1 cellular context compared by ENCODE assay signal in the genomic region with DNA sequence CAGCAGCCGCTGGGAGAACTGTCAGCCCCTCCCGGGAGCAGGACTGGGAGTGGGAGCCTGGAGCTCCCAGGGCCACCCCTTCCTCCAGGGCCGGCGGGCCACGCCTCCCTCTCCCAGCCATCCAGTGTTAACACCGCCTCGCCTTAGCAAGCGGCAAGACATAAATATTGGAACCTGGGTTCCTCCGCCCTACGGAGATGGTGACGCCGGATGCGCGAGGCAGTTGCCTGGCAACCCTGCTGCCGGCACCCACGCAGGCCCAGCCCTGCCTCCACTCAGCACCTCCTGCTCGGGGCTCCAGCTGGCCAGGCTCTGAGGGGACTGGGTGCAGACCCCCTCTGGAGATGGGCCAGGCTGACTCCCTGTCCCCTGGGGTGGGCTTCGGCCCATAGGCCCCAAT.
A peak's percentile ranks its signal among the peaks of the same experiment; 100 is the strongest.
TF ChIP-seq lines count a peak whose summit lies in the region.

No MANE protein-coding gene starts in this region.

TF ChIP-seq in K562, 482 proteins besides CTCF, POLR2A, EP300 and RAD21 (continued from another document):
- no peak for TF ChIP-seq BRCA1 (IDR thresholded peaks at IDR 0.05)
- TF ChIP-seq BRCA1 (CRISPR knock-in tag; IDR thresholded peaks at IDR 0.05): no peak
- TF ChIP-seq RCOR1 (IDR thresholded peaks at IDR 0.05; ENCODE audit: borderline replicate concordance in 1 of 2, low read depth in 2 of 2, low read length in 2 of 2): 0 out of 4 replicates have a peak, but pooled peaks of 1 of the 2 experiments have one; percentile 14
- TF ChIP-seq MBD2 (IDR thresholded peaks at IDR 0.05; ENCODE audit: borderline replicate concordance, low read depth): no peak
- TF ChIP-seq, protein P1, sequence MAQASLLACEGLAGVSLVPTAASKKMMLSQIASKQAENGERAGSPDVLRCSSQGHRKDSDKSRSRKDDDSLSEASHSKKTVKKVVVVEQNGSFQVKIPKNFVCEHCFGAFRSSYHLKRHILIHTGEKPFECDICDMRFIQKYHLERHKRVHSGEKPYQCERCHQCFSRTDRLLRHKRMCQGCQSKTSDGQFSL (CRISPR knock-in tag; IDR thresholded peaks at IDR 0.05): no peak
- TF ChIP-seq, protein P1 (tag; IDR thresholded peaks at IDR 0.05): no peak
- no peak for TF ChIP-seq XRCC5 (IDR thresholded peaks at IDR 0.05; ENCODE audit: low read depth, low read length)
- TF ChIP-seq, protein P2, sequence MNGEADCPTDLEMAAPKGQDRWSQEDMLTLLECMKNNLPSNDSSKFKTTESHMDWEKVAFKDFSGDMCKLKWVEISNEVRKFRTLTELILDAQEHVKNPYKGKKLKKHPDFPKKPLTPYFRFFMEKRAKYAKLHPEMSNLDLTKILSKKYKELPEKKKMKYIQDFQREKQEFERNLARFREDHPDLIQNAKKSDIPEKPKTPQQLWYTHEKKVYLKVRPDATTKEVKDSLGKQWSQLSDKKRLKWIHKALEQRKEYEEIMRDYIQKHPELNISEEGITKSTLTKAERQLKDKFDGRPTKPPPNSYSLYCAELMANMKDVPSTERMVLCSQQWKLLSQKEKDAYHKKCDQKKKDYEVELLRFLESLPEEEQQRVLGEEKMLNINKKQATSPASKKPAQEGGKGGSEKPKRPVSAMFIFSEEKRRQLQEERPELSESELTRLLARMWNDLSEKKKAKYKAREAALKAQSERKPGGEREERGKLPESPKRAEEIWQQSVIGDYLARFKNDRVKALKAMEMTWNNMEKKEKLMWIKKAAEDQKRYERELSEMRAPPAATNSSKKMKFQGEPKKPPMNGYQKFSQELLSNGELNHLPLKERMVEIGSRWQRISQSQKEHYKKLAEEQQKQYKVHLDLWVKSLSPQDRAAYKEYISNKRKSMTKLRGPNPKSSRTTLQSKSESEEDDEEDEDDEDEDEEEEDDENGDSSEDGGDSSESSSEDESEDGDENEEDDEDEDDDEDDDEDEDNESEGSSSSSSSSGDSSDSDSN (IDR thresholded peaks at IDR 0.05; ENCODE audit: borderline replicate concordance in 1 of 2, low read depth in 2 of 2, low read length in 2 of 2): no peak
- no peak for TF ChIP-seq RNF2 (IDR thresholded peaks at IDR 0.05)
- no peak for TF ChIP-seq PURB (CRISPR knock-in tag; IDR thresholded peaks at IDR 0.05; ENCODE audit: low read depth)
- peak; percentile 73 for TF ChIP-seq EGR1 (conservative IDR thresholded peaks at IDR 0.05)
- no peak for TF ChIP-seq FOXA3 (CRISPR knock-in tag; conservative IDR thresholded peaks at IDR 0.05 in 1 of 2, IDR thresholded peaks at IDR 0.05 in 1 of 2)
- TF ChIP-seq MEIS2 (IDR thresholded peaks at IDR 0.05; ENCODE audit: partially characterized antibody): no peak
- TF ChIP-seq RFX1 (IDR thresholded peaks at IDR 0.05): peak; percentile 78
- TF ChIP-seq ELK3 (CRISPR knock-in tag; IDR thresholded peaks at IDR 0.05): no peak
- no peak for TF ChIP-seq ZNF511 (CRISPR knock-in tag; IDR thresholded peaks at IDR 0.05)
- no peak for TF ChIP-seq NFE2L1 (tag; IDR thresholded peaks at IDR 0.05; ENCODE audit: borderline replicate concordance, low read depth)
- TF ChIP-seq ZNF75A (CRISPR knock-in tag; IDR thresholded peaks at IDR 0.05): no peak
- no peak for TF ChIP-seq OTX1 (CRISPR knock-in tag; IDR thresholded peaks at IDR 0.05)
- TF ChIP-seq NRF1 (conservative IDR thresholded peaks at IDR 0.05 in 1 of 2, IDR thresholded peaks at IDR 0.05 in 1 of 2): peak in 1 of 2 experiments; percentile 51; a peak in 2 of 4 replicates
- TF ChIP-seq CEBPB (tag; IDR thresholded peaks at IDR 0.05): no peak
- TF ChIP-seq HNRNPLL (IDR thresholded peaks at IDR 0.05; ENCODE audit: low read depth, low read length, poor library complexity, severe bottlenecking): peak; percentile 17
- no peak for TF ChIP-seq ZBTB7A (IDR thresholded peaks at IDR 0.05; ENCODE audit: borderline replicate concordance, control insufficient read depth, low read depth, low read length)
- TF ChIP-seq GATA2 (CRISPR knock-in tag; IDR thresholded peaks at IDR 0.05): no peak
- no peak for TF ChIP-seq HEY1 (CRISPR knock-in tag; IDR thresholded peaks at IDR 0.05; ENCODE audit: borderline replicate concordance)
- no peak for TF ChIP-seq DMBX1 (CRISPR knock-in tag; IDR thresholded peaks at IDR 0.05; ENCODE audit: borderline replicate concordance)
- no peak for TF ChIP-seq ZNF217 (CRISPR knock-in tag; IDR thresholded peaks at IDR 0.05)
- no peak for TF ChIP-seq NCOR1 (IDR thresholded peaks at IDR 0.05)
- TF ChIP-seq, protein P3, sequence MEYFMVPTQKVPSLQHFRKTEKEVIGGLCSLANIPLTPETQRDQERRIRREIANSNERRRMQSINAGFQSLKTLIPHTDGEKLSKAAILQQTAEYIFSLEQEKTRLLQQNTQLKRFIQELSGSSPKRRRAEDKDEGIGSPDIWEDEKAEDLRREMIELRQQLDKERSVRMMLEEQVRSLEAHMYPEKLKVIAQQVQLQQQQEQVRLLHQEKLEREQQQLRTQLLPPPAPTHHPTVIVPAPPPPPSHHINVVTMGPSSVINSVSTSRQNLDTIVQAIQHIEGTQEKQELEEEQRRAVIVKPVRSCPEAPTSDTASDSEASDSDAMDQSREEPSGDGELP (CRISPR knock-in tag; IDR thresholded peaks at IDR 0.05; ENCODE audit: borderline replicate concordance): peak; percentile 37; the same call in 1 of the 2 replicates
- TF ChIP-seq, protein P4, sequence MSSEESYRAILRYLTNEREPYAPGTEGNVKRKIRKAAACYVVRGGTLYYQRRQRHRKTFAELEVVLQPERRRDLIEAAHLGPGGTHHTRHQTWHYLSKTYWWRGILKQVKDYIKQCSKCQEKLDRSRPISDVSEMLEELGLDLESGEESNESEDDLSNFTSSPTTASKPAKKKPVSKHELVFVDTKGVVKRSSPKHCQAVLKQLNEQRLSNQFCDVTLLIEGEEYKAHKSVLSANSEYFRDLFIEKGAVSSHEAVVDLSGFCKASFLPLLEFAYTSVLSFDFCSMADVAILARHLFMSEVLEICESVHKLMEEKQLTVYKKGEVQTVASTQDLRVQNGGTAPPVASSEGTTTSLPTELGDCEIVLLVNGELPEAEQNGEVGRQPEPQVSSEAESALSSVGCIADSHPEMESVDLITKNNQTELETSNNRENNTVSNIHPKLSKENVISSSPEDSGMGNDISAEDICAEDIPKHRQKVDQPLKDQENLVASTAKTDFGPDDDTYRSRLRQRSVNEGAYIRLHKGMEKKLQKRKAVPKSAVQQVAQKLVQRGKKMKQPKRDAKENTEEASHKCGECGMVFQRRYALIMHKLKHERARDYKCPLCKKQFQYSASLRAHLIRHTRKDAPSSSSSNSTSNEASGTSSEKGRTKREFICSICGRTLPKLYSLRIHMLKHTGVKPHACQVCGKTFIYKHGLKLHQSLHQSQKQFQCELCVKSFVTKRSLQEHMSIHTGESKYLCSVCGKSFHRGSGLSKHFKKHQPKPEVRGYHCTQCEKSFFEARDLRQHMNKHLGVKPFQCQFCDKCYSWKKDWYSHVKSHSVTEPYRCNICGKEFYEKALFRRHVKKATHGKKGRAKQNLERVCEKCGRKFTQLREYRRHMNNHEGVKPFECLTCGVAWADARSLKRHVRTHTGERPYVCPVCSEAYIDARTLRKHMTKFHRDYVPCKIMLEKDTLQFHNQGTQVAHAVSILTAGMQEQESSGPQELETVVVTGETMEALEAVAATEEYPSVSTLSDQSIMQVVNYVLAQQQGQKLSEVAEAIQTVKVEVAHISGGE (CRISPR knock-in tag; IDR thresholded peaks at IDR 0.05): no peak
- TF ChIP-seq CC2D1A (IDR thresholded peaks at IDR 0.05): no peak
- no peak for TF ChIP-seq SPI1 (IDR thresholded peaks at IDR 0.05; ENCODE audit: borderline replicate concordance, low read depth, low read length)
- no peak for TF ChIP-seq SIRT6 (IDR thresholded peaks at IDR 0.05; ENCODE audit: low read depth, low read length)
- no peak for TF ChIP-seq HNRNPL (IDR thresholded peaks at IDR 0.05; ENCODE audit: low read depth, low read length)
- TF ChIP-seq ZNF551 (CRISPR knock-in tag; IDR thresholded peaks at IDR 0.05): no peak
TF ChIP-seq in K562: peak in this region for 6.
